In the genomic region with DNA sequence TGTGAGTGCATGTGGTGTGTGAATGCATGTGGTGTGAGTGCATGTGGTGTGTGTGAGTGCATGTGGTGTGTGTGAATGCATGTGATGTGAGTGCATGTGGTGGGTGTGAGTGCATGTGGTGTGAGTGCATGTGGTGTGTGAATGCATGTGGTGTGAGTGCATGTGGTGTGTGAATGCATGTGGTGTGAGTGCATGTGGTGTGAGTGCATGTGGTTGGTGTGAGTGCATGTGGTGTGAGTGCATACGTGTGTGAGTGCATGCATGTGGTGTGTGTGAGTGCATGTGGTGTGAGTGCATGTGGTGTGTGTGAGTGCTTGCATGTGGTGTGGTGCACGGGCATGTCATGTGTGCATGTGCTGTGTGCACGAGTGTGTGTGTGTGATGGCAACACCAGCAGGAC, we compare ENCODE assay signal across 12 cellular contexts. TPM values are rescaled to one million over a fixed set of nuclear protein-coding genes. Genes with fewer than 3 reads are reported as not detected.
"Had no signal": no experiment of that assay in that cellular context is flagged by ENCODE, and none has a peak within 500 bp of the region (broad histone marks: within the 10 kb centered on the region; RNA-seq: fewer than 3 reads in every experiment).

No MANE protein-coding gene starts in this region.

RNA-seq across cellular contexts. Expression of a gene that starts 31.6 kb away (rescaled TPM):
- total RNA-seq: esophagus mucosa, esophagus squamous epithelium, gastrocnemius medialis, glomerular endothelial cell, left colon, left lobe of liver, liver, mammary epithelial cell, mesothelial cell of epicardium, mucosa of descending colon, myocyte had no signal
- polyA plus RNA-seq: keratinocyte, liver, mammary epithelial cell had no signal
